Comparison of ENCODE assay signal across 9 cellular contexts in genomic region chr3:184591789-184592188, GRCh38. TPM values are rescaled to one million over a fixed set of nuclear protein-coding genes. Genes with fewer than 3 reads are reported as not detected.
"Had no signal": no experiment of that assay in that cellular context is flagged by ENCODE, and none has a peak within 500 bp of the region (broad histone marks: within the 10 kb centered on the region; RNA-seq: fewer than 3 reads in every experiment).

No MANE protein-coding gene starts in this region.

- H3K36me3 Mint-ChIP-seq: brain had no signal

- H3K27ac Mint-ChIP-seq: T-helper 2 cell treated with Interferon-gamma antibody and Interleukin-4, amounts not matched to agents 5 μg/mL and 100 μg/mL, for 36 hours had no signal

- DNase-seq: activated CD4-positive, alpha-beta T cell treated with anti-CD3 and anti-CD28 coated beads, Interleukin-2, amount 50 U/mL, for 1 hour; activated naive CD4-positive, alpha-beta T cell treated with anti-CD3 and anti-CD28 coated beads, Interleukin-2, amount 50 U/mL, for 16 hours; amygdala; stimulated activated CD4-positive, alpha-beta T cell treated with anti-CD3 and anti-CD28 coated beads, Interleukin-4, amount 100 ng/mL, for 24 hours; SW 1271 had no signal

- H3K9me3 Mint-ChIP-seq: nephron; T-helper 2 cell treated with Interferon-gamma antibody and Interleukin-4, amounts not matched to agents 5 μg/mL and 100 μg/mL, for 36 hours had no signal

- H3K4me3 Mint-ChIP-seq: T-helper 2 cell treated with Interferon-gamma antibody and Interleukin-4, amounts not matched to agents 5 μg/mL and 100 μg/mL, for 36 hours had no signal

RNA-seq across cellular contexts. Expression of gene EPHB3, which starts 30.2 kb away (rescaled TPM):
- total RNA-seq: pulmonary artery endothelial cell had no signal
